In the genomic region with DNA sequence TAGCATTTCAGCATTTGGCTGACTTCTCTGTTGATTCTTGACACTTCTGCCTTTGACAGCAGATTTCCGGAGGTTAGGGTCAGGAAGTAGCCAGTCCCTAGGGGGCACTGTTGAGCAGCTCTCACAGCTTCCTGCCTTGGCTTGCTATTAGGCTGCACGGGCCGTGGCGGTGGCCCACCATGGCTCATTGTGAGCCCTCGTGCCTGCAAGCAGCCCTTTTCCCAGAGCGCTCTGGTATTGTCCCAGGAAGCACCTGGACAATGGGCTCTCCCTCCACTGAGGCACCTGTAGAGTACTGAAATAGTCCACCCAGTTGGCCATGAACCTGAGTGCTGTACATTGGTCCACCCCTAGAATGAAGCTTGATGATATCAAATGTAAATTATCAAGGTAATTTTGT, we compare ENCODE assay signal across 8 cellular contexts.
DNase-seq lines count a peak whose midpoint lies in the region; ATAC-seq and TF ChIP-seq lines count a peak whose summit lies in the region.

No MANE protein-coding gene starts in this region.

- H3K4me3 Mint-ChIP-seq in immature natural killer cell: no peak overlapping the region

- H3K27me3 Mint-ChIP-seq in immature natural killer cell (ENCODE audit: low read depth in 3 of 3): peaks cover 0 to 1% (median 0%) of the 10 kb centered on the region in 3 donors

- H3K9me3 Mint-ChIP-seq in immature natural killer cell: no peaks in the 10 kb centered on the region

- ATAC-seq in SK-N-SH treated with all-trans-retinoic acid at 6 μM for 48 hours (peak; percentile 51), GM18498 (IDR thresholded peaks at IDR 0.05; ENCODE audit: unreplicated experiment) (no peak)

- TF ChIP-seq CTCF in AG09319 (IDR thresholded peaks at IDR 0.05; ENCODE audit: low read depth, low read length) (peak; percentile 45), GM20000 (IDR thresholded peaks at IDR 0.05; ENCODE audit: extremely low read depth, missing control alignments) (peak; percentile 61)

- H3K36me3 Mint-ChIP-seq in immature natural killer cell: peaks cover 4 to 22% (median 7%) of the 10 kb centered on the region in 3 donors

- H3K27ac Mint-ChIP-seq in immature natural killer cell: peak overlapping the region in 1 of 6 donors; percentile 7

- peaks cover 6 to 55% of the 10 kb centered on the region in 2 donors for H3K4me1 Mint-ChIP-seq in immature natural killer cell

- DNase-seq in AG09319 (ENCODE audit: extremely low read depth, low read depth) (no peak), GM20000 (ENCODE audit: low spot score) (peak; percentile 45), immature natural killer cell (peak; percentile 16 to 34 (median 29)), NCI-H2107 (lab: John Stamatoyannopoulos, UW) (no peak)
- peak; percentile 25 for DNase-seq in activated naive CD8-positive, alpha-beta T cell treated with anti-CD3 and anti-CD28 coated beads, Interleukin-2, amount 50 U/mL, for 16 hours (ENCODE audit: low read depth, low spot score)
- DNase-seq in stimulated activated CD4-positive, alpha-beta T cell treated with anti-CD3 and anti-CD28 coated beads, Interleukin-4, amount 100 ng/mL, for 4 hours: peak; percentile 21 to 53

TF ChIP-seq in SK-N-SH treated with all-trans-retinoic acid at 6 μM for 48 hours, 23 proteins besides CTCF, POLR2A, EP300 and RAD21:
- TF ChIP-seq, protein P1, sequence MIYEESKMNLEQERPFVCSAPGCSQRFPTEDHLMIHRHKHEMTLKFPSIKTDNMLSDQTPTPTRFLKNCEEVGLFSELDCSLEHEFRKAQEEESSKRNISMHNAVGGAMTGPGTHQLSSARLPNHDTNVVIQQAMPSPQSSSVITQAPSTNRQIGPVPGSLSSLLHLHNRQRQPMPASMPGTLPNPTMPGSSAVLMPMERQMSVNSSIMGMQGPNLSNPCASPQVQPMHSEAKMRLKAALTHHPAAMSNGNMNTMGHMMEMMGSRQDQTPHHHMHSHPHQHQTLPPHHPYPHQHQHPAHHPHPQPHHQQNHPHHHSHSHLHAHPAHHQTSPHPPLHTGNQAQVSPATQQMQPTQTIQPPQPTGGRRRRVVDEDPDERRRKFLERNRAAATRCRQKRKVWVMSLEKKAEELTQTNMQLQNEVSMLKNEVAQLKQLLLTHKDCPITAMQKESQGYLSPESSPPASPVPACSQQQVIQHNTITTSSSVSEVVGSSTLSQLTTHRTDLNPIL (CRISPR knock-in tag; IDR thresholded peaks at IDR 0.05; ENCODE audit: low read depth): no peak
- TF ChIP-seq ZNF70 (CRISPR knock-in tag; IDR thresholded peaks at IDR 0.05): no peak
- TF ChIP-seq ESRRG (CRISPR knock-in tag; IDR thresholded peaks at IDR 0.05): no peak
- TF ChIP-seq PATZ1 (CRISPR knock-in tag; IDR thresholded peaks at IDR 0.05; ENCODE audit: borderline replicate concordance): no peak
- no peak for TF ChIP-seq SNAI2 (CRISPR knock-in tag; IDR thresholded peaks at IDR 0.05)
- TF ChIP-seq CSDC2 (CRISPR knock-in tag; IDR thresholded peaks at IDR 0.05): no peak
- TF ChIP-seq ZC3H10 (CRISPR knock-in tag; IDR thresholded peaks at IDR 0.05): no peak
- TF ChIP-seq ARNTL (CRISPR knock-in tag; IDR thresholded peaks at IDR 0.05; ENCODE audit: borderline replicate concordance, low read depth): no peak
- TF ChIP-seq ZNF8 (CRISPR knock-in tag; IDR thresholded peaks at IDR 0.05): no peak

Comparison
In these comparisons a context has a peak if more than half of its experiments do, and no peak if none do; other contexts are left out.
1. DNase-seq: peak in GM20000 (single experiment), activated naive CD8-positive, alpha-beta T cell treated with anti-CD3 and anti-CD28 coated beads, Interleukin-2, amount 50 U/mL, for 16 hours (single experiment), immature natural killer cell (3 of 3) and stimulated activated CD4-positive, alpha-beta T cell treated with anti-CD3 and anti-CD28 coated beads, Interleukin-4, amount 100 ng/mL, for 4 hours (2 of 2); none in AG09319 (single experiment) and NCI-H2107 (single experiment).